Comparison of ENCODE assay signal across 8 cellular contexts in genomic region chr17:4903051-4903818, GRCh38. TPM values are rescaled to one million over a fixed set of nuclear protein-coding genes. Genes with fewer than 3 reads are reported as not detected.
A peak's percentile ranks its signal among the peaks of the same experiment; 100 is the strongest.
DNase-seq lines count a peak whose midpoint lies in the region; ATAC-seq and TF ChIP-seq lines count a peak whose summit lies in the region.

Gene CHRNE (minus strand): TSS chr17:4903098. CDS start chr17:4903063, 35 bp downstream.

- no peak within 1 kb of the TSS for H4K8ac ChIP-seq in trophoblast cell (ENCODE audit: low read depth, low read length)

- no peak within 1 kb of the TSS for H3K23ac ChIP-seq in trophoblast cell (ENCODE audit: low read length)

- H3K18ac ChIP-seq in trophoblast cell (ENCODE audit: low read length) = no peak within 1 kb of the TSS

- no peak within 1 kb of the TSS for H3K14ac ChIP-seq in trophoblast cell (ENCODE audit: low read length)

- H3K9ac ChIP-seq in SK-N-MC (ENCODE audit: insufficient read length) (no peak within 1 kb of the TSS), trophoblast cell (ENCODE audit: low read length) (no peak within 1 kb of the TSS)

- no peaks in the 10 kb centered on the region for H3K36me3 ChIP-seq in SK-N-MC (ENCODE audit: insufficient read depth, low read length)
- H3K36me3 ChIP-seq in trophoblast cell (ENCODE audit: control insufficient read depth in 1 of 2, insufficient read depth in 2 of 2, low read length in 2 of 2) = peaks cover 24 to 35% of the 10 kb centered on the region in 2 experiments
- H3K36me3 ChIP-seq in upper lobe of right lung = no peaks in the 10 kb centered on the region

- H2BK120ac ChIP-seq in trophoblast cell (ENCODE audit: insufficient read depth, low read length, poor library complexity) = no peak within 1 kb of the TSS

- no peak within 1 kb of the TSS for H4K91ac ChIP-seq in trophoblast cell (ENCODE audit: low read depth, low read length)

- TF ChIP-seq CTCF in upper lobe of right lung (IDR thresholded peaks at IDR 0.05) = peak; percentile 77

- H3K27me3 ChIP-seq in trophoblast cell (ENCODE audit: insufficient read depth, low read length) (no peaks in the 10 kb centered on the region), upper lobe of right lung (peaks cover 6% of the 10 kb centered on the region)

- H3K4ac ChIP-seq in trophoblast cell (ENCODE audit: low read depth, low read length) = no peak within 1 kb of the TSS

- no peaks in the 10 kb centered on the region for H3K79me2 ChIP-seq in trophoblast cell (ENCODE audit: control insufficient read depth, insufficient read depth, low read length, poor library complexity)

- H3K4me1 ChIP-seq in trophoblast cell (ENCODE audit: control insufficient read depth in 1 of 2, insufficient read depth in 2 of 2, low read length in 2 of 2) (peaks cover 0 to 2% of the 10 kb centered on the region in 2 experiments), upper lobe of right lung (peaks cover 9% of the 10 kb centered on the region)

- intact Hi-C loops in upper lobe of right lung (cut with DNase I) = loop anchor here (10.0 kb wide), 1 partner anchor 162 kb away; no protein-coding TSS in a partner anchor

- DNase-seq in ELR (ENCODE audit: low read depth) (peak; percentile 81), LoVo (ENCODE audit: low spot score) (peak; percentile 78), SK-N-MC (ENCODE audit: low read depth, low spot score) (peak; percentile 24), foreskin melanocyte (peak; percentile 44), trophoblast cell (peak; percentile 88 to 94), upper lobe of right lung (no peak)
- DNase-seq in activated naive CD4-positive, alpha-beta T cell treated with Interleukin-2 at 50 U/mL for 16 hours = peak; percentile 74

- ATAC-seq in upper lobe of right lung (peak; percentile 53), HG03442 (IDR thresholded peaks at IDR 0.05; ENCODE audit: unreplicated experiment) (no peak)

- H2AFZ ChIP-seq in trophoblast cell (ENCODE audit: insufficient read depth, low read length, poor library complexity) = no peak within 1 kb of the TSS

- H3K4me2 ChIP-seq in trophoblast cell (ENCODE audit: low read length) = no peak within 1 kb of the TSS

- no peak within 1 kb of the TSS for H3K27ac ChIP-seq in SK-N-MC
- no peak within 1 kb of the TSS for H3K27ac ChIP-seq in trophoblast cell (ENCODE audit: low read depth, low read length)
- peak within 1 kb of the TSS; percentile 42 for H3K27ac ChIP-seq in upper lobe of right lung

- H3K9me3 ChIP-seq in SK-N-MC (ENCODE audit: low read depth, low read length) (no peaks in the 10 kb centered on the region), trophoblast cell (ENCODE audit: insufficient read depth, low read depth, low read length) (no peaks in the 10 kb centered on the region), upper lobe of right lung (no peaks in the 10 kb centered on the region)

- no peak within 1 kb of the TSS for H2BK5ac ChIP-seq in trophoblast cell (ENCODE audit: low read depth, low read length, poor library complexity)

- H2AK5ac ChIP-seq in trophoblast cell (ENCODE audit: low read length) = no peak within 1 kb of the TSS

- no peak within 1 kb of the TSS for H4K12ac ChIP-seq in trophoblast cell (ENCODE audit: low read depth, low read length)

- H2BK12ac ChIP-seq in trophoblast cell (ENCODE audit: low read length) = no peak within 1 kb of the TSS

- H3K4me3 ChIP-seq in SK-N-MC = no peak within 1 kb of the TSS
- H3K4me3 ChIP-seq in trophoblast cell (ENCODE audit: low read depth, low read length) = no peak within 1 kb of the TSS
- peak within 1 kb of the TSS; percentile 6 for H3K4me3 ChIP-seq in upper lobe of right lung

- peaks cover 2% of the 10 kb centered on the region for H3K79me1 ChIP-seq in trophoblast cell (ENCODE audit: low read length)

- WGBS in trophoblast cell (ENCODE audit: extremely low coverage, insufficient coverage, insufficient read length) = no CpG with 5 or more reads among the region's 10 CpGs

RNA-seq across cellular contexts. Expression of gene CHRNE, which starts in this region (rescaled TPM):
- 0.22 and 0.34 TPM in 2 replicates for polyA plus RNA-seq in trophoblast cell (2013)
- 0.98 TPM for total RNA-seq in upper lobe of right lung

Comparison
In these comparisons a context has a peak if more than half of its experiments do, and no peak if none do; other contexts are left out.
1. Peak in ATAC-seq, H3K4me3 ChIP-seq and H3K27ac ChIP-seq in upper lobe of right lung; RNA of the gene not detected or under 1 TPM.